Comparison of ENCODE assay signal across 1 cellular context in the genomic region with DNA sequence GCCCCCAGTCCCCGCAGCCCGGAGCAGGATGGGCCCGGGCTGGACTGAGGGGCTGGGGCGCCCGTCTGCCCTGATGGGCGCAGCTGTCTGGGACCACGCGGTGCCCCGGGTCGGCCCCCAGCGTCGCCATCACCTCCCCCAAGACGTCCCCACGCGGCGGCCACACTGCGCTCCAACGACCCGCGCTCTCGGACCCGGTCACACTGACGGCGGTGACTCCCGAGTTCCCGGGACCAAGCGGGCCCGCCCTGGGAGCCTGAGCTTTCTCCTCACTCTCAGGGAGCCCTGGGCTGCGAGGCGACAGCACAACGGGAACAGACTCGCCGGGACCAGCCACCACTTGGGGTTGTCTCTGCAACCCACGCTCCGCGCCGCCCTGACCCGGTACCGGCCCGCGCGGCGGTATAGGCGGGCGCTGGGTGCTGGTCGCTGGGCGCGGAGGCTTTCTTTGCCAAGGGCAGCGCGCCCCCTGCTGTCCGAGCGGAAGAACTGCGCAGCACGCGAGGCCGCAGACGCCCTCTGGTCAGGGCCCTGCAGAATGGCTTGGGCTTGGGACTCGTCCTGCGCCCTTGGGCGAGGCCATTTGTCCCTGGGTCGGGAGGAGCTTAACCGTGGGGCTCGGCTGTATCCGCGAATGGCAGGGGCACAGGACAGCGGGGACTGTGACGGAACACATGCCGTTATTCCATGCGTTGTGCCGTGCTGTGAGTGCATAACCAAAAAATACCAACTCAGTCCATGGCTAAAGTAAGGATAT.
A peak's percentile ranks its signal among the peaks of the same experiment; 100 is the strongest.
TF ChIP-seq lines count a peak whose summit lies in the region.

No MANE protein-coding gene starts in this region.

TF ChIP-seq in HepG2, 621 proteins besides CTCF, POLR2A, EP300 and RAD21 (continued from another document and continues in another):
- TF ChIP-seq FOXP4 (CRISPR knock-in tag; IDR thresholded peaks at IDR 0.05), result peak; percentile 47; the same call in 1 of the 2 replicates
- TF ChIP-seq, protein P1, sequence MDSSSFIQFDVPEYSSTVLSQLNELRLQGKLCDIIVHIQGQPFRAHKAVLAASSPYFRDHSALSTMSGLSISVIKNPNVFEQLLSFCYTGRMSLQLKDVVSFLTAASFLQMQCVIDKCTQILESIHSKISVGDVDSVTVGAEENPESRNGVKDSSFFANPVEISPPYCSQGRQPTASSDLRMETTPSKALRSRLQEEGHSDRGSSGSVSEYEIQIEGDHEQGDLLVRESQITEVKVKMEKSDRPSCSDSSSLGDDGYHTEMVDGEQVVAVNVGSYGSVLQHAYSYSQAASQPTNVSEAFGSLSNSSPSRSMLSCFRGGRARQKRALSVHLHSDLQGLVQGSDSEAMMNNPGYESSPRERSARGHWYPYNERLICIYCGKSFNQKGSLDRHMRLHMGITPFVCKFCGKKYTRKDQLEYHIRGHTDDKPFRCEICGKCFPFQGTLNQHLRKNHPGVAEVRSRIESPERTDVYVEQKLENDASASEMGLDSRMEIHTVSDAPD (CRISPR knock-in tag; IDR thresholded peaks at IDR 0.05), result no peak
- TF ChIP-seq SRF (IDR thresholded peaks at IDR 0.05; ENCODE audit: low read depth, low read length), result no peak
- no peak for TF ChIP-seq SP140L (CRISPR knock-in tag; IDR thresholded peaks at IDR 0.05; ENCODE audit: borderline replicate concordance)
- TF ChIP-seq ZFY (CRISPR knock-in tag; IDR thresholded peaks at IDR 0.05), result peak; percentile 74
- TF ChIP-seq, protein P2, sequence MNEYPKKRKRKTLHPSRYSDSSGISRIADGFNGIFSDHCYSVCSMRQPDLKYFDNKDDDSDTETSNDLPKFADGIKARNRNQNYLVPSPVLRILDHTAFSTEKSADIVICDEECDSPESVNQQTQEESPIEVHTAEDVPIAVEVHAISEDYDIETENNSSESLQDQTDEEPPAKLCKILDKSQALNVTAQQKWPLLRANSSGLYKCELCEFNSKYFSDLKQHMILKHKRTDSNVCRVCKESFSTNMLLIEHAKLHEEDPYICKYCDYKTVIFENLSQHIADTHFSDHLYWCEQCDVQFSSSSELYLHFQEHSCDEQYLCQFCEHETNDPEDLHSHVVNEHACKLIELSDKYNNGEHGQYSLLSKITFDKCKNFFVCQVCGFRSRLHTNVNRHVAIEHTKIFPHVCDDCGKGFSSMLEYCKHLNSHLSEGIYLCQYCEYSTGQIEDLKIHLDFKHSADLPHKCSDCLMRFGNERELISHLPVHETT (CRISPR knock-in tag; conservative IDR thresholded peaks at IDR 0.05), result no peak
- 0 out of 2 replicates have a peak, but pooled peaks have one; percentile 90 for TF ChIP-seq MTA1 (CRISPR knock-in tag; IDR thresholded peaks at IDR 0.05; ENCODE audit: borderline replicate concordance)
- TF ChIP-seq, protein P3, sequence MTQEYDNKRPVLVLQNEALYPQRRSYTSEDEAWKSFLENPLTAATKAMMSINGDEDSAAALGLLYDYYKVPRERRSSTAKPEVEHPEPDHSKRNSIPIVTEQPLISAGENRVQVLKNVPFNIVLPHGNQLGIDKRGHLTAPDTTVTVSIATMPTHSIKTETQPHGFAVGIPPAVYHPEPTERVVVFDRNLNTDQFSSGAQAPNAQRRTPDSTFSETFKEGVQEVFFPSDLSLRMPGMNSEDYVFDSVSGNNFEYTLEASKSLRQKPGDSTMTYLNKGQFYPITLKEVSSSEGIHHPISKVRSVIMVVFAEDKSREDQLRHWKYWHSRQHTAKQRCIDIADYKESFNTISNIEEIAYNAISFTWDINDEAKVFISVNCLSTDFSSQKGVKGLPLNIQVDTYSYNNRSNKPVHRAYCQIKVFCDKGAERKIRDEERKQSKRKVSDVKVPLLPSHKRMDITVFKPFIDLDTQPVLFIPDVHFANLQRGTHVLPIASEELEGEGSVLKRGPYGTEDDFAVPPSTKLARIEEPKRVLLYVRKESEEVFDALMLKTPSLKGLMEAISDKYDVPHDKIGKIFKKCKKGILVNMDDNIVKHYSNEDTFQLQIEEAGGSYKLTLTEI (CRISPR knock-in tag; conservative IDR thresholded peaks at IDR 0.05), result no peak
- peak; percentile 67 for TF ChIP-seq ZNF343 (CRISPR knock-in tag; IDR thresholded peaks at IDR 0.05)
- no peak for TF ChIP-seq JUND (CRISPR knock-in tag; IDR thresholded peaks at IDR 0.05)
- TF ChIP-seq ZNF644 (CRISPR knock-in tag; IDR thresholded peaks at IDR 0.05; ENCODE audit: low read depth), result 0 out of 2 replicates have a peak, but pooled peaks have one; percentile 40
- 0 out of 2 replicates have a peak, but pooled peaks have one; percentile 41 for TF ChIP-seq ZNF790 (CRISPR knock-in tag; IDR thresholded peaks at IDR 0.05; ENCODE audit: borderline replicate concordance)
- TF ChIP-seq ZNF501 (CRISPR knock-in tag; IDR thresholded peaks at IDR 0.05), result peak; percentile 86
- TF ChIP-seq BATF2 (CRISPR knock-in tag; IDR thresholded peaks at IDR 0.05), result no peak
- TF ChIP-seq, protein P4, sequence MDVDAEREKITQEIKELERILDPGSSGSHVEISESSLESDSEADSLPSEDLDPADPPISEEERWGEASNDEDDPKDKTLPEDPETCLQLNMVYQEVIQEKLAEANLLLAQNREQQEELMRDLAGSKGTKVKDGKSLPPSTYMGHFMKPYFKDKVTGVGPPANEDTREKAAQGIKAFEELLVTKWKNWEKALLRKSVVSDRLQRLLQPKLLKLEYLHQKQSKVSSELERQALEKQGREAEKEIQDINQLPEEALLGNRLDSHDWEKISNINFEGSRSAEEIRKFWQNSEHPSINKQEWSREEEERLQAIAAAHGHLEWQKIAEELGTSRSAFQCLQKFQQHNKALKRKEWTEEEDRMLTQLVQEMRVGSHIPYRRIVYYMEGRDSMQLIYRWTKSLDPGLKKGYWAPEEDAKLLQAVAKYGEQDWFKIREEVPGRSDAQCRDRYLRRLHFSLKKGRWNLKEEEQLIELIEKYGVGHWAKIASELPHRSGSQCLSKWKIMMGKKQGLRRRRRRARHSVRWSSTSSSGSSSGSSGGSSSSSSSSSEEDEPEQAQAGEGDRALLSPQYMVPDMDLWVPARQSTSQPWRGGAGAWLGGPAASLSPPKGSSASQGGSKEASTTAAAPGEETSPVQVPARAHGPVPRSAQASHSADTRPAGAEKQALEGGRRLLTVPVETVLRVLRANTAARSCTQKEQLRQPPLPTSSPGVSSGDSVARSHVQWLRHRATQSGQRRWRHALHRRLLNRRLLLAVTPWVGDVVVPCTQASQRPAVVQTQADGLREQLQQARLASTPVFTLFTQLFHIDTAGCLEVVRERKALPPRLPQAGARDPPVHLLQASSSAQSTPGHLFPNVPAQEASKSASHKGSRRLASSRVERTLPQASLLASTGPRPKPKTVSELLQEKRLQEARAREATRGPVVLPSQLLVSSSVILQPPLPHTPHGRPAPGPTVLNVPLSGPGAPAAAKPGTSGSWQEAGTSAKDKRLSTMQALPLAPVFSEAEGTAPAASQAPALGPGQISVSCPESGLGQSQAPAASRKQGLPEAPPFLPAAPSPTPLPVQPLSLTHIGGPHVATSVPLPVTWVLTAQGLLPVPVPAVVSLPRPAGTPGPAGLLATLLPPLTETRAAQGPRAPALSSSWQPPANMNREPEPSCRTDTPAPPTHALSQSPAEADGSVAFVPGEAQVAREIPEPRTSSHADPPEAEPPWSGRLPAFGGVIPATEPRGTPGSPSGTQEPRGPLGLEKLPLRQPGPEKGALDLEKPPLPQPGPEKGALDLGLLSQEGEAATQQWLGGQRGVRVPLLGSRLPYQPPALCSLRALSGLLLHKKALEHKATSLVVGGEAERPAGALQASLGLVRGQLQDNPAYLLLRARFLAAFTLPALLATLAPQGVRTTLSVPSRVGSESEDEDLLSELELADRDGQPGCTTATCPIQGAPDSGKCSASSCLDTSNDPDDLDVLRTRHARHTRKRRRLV (CRISPR knock-in tag; IDR thresholded peaks at IDR 0.05), result no peak
- TF ChIP-seq ELF3 (CRISPR knock-in tag; IDR thresholded peaks at IDR 0.05), result peak; percentile 62; the same call in 1 of the 2 replicates
- 0 out of 2 replicates have a peak, but pooled peaks have one; percentile 71 for TF ChIP-seq GTF3A (CRISPR knock-in tag; conservative IDR thresholded peaks at IDR 0.05)
- TF ChIP-seq, protein P5, sequence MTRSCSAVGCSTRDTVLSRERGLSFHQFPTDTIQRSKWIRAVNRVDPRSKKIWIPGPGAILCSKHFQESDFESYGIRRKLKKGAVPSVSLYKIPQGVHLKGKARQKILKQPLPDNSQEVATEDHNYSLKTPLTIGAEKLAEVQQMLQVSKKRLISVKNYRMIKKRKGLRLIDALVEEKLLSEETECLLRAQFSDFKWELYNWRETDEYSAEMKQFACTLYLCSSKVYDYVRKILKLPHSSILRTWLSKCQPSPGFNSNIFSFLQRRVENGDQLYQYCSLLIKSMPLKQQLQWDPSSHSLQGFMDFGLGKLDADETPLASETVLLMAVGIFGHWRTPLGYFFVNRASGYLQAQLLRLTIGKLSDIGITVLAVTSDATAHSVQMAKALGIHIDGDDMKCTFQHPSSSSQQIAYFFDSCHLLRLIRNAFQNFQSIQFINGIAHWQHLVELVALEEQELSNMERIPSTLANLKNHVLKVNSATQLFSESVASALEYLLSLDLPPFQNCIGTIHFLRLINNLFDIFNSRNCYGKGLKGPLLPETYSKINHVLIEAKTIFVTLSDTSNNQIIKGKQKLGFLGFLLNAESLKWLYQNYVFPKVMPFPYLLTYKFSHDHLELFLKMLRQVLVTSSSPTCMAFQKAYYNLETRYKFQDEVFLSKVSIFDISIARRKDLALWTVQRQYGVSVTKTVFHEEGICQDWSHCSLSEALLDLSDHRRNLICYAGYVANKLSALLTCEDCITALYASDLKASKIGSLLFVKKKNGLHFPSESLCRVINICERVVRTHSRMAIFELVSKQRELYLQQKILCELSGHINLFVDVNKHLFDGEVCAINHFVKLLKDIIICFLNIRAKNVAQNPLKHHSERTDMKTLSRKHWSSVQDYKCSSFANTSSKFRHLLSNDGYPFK (CRISPR knock-in tag; IDR thresholded peaks at IDR 0.05; ENCODE audit: borderline replicate concordance), result peak; percentile 40; the same call in 1 of the 2 replicates
- no peak for TF ChIP-seq SETDB1 (CRISPR knock-in tag; IDR thresholded peaks at IDR 0.05; ENCODE audit: borderline replicate concordance)
- no peak for TF ChIP-seq NFYC (CRISPR knock-in tag; IDR thresholded peaks at IDR 0.05)
- TF ChIP-seq SALL1 (CRISPR knock-in tag; IDR thresholded peaks at IDR 0.05), result peak; percentile 81
- no peak for TF ChIP-seq ZNF879 (CRISPR knock-in tag; IDR thresholded peaks at IDR 0.05)
- peak; percentile 53; the same call in 1 of the 2 replicates for TF ChIP-seq ZFP90 (CRISPR knock-in tag; IDR thresholded peaks at IDR 0.05; ENCODE audit: borderline replicate concordance)
- no peak for TF ChIP-seq CCDC6 (CRISPR knock-in tag; IDR thresholded peaks at IDR 0.05)
- 0 out of 2 replicates have a peak, but pooled peaks have one; percentile 62 for TF ChIP-seq KLF12 (CRISPR knock-in tag; IDR thresholded peaks at IDR 0.05; ENCODE audit: borderline replicate concordance)
- no peak for TF ChIP-seq ZEB1 (IDR thresholded peaks at IDR 0.05; ENCODE audit: insufficient replicate concordance, low read depth)
- no peak for TF ChIP-seq ZFAT (CRISPR knock-in tag; conservative IDR thresholded peaks at IDR 0.05)
- TF ChIP-seq, protein P6, sequence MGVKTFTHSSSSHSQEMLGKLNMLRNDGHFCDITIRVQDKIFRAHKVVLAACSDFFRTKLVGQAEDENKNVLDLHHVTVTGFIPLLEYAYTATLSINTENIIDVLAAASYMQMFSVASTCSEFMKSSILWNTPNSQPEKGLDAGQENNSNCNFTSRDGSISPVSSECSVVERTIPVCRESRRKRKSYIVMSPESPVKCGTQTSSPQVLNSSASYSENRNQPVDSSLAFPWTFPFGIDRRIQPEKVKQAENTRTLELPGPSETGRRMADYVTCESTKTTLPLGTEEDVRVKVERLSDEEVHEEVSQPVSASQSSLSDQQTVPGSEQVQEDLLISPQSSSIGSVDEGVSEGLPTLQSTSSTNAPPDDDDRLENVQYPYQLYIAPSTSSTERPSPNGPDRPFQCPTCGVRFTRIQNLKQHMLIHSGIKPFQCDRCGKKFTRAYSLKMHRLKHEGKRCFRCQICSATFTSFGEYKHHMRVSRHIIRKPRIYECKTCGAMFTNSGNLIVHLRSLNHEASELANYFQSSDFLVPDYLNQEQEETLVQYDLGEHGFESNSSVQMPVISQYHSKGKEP (CRISPR knock-in tag; IDR thresholded peaks at IDR 0.05), result no peak
- no peak for TF ChIP-seq PHF5A (CRISPR knock-in tag; IDR thresholded peaks at IDR 0.05; ENCODE audit: low read depth, unreplicated experiment)
- peak; percentile 47; the same call in 1 of the 2 replicates for TF ChIP-seq POGZ (CRISPR knock-in tag; IDR thresholded peaks at IDR 0.05)
- TF ChIP-seq PITX1 (CRISPR knock-in tag; IDR thresholded peaks at IDR 0.05), result peak; percentile 84
- TF ChIP-seq ZSCAN31 (CRISPR knock-in tag; IDR thresholded peaks at IDR 0.05; ENCODE audit: low read depth), result peak; percentile 86; the same call in 1 of the 2 replicates
- TF ChIP-seq ZNF510 (CRISPR knock-in tag; IDR thresholded peaks at IDR 0.05; ENCODE audit: low read depth), result peak; percentile 87; the same call in 1 of the 2 replicates
